28 cellular contexts compared by ENCODE assay signal in the genomic region with DNA sequence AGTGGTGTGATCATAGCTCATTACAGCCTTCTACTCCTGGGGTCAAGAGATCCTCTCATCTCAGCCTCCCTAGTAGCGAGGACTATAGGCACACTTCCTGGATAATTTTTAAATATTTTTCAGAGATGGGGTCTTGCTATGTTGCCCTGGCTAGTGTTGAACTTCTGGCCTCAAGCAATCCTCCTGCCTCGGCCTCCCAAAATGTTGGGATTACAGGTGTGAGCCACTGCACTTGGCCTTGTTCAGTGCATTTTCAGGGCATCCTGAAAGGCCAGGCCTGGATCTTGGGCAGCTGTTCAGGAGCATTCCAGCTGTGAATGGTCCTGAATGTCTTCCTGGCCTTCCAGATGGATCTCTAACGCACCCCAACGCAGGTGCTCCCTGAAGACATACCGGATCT.
DNase-seq lines count a peak whose midpoint lies in the region; ATAC-seq, FAIRE-seq and TF ChIP-seq lines count a peak whose summit lies in the region.
"Had no signal": no experiment of that assay in that cellular context is flagged by ENCODE, and none has a peak within 500 bp of the region (broad histone marks: within the 10 kb centered on the region; RNA-seq: fewer than 3 reads in every experiment).

No MANE protein-coding gene starts in this region.

- H3K4me3 ChIP-seq in K562, result no peak overlapping the region
- no peak overlapping the region for H3K4me3 ChIP-seq in prostate gland
- no peak overlapping the region for H3K4me3 ChIP-seq in CD8-positive, alpha-beta memory T cell (ENCODE audit: low read length)
- H3K4me3 ChIP-seq in breast epithelium, result no peak overlapping the region
- H3K4me3 ChIP-seq: psoas muscle, sigmoid colon, testis, uterus had no signal

- FAIRE-seq in K562 (lab: Jason Lieb, UNC), result no peak
- FAIRE-seq: endometrium, frontal cortex, GM18507 had no signal

- peaks cover 64% of the 10 kb centered on the region for H3K4me1 Mint-ChIP-seq in activated naive CD4-positive, alpha-beta T cell treated with anti-CD3 and anti-CD28 coated beads for 36 hours (ENCODE audit: low read depth)
- peaks cover 18 to 40% (median 26%) of the 10 kb centered on the region in 3 donors for H3K4me1 Mint-ChIP-seq in CD8-positive, alpha-beta memory T cell
- peaks cover 14 to 21% of the 10 kb centered on the region in 2 donors for H3K4me1 Mint-ChIP-seq in natural killer cell

- no peak for TF ChIP-seq EP300 in K562 (IDR thresholded peaks at IDR 0.05; ENCODE audit: low read length)

- CTCF ChIA-PET in activated naive CD4-positive, alpha-beta T cell treated with anti-CD3 and anti-CD28 coated beads for 36 hours (lab: Charles Lee), result interaction anchor here (1.2 kb wide), 1 partner anchor 23 kb away, joined by 3 read pairs; no protein-coding TSS in a partner anchor
- CTCF ChIA-PET in K562 (lab: Yijun Ruan, JAX; ENCODE audit: low intra/inter-chr PET ratio), result no interaction called here
- CTCF ChIA-PET in CD8-positive, alpha-beta memory T cell (lab: Charles Lee), result no interaction called here

- no peak overlapping the region for H3K9ac ChIP-seq in K562 (ENCODE audit: insufficient read depth in 1 of 2, low read depth in 2 of 2, low read length in 2 of 2)

- no peak overlapping the region for H3K4me2 ChIP-seq in K562 (ENCODE audit: insufficient read depth, low read length)

- H3K36me3 ChIP-seq in K562 (ENCODE audit: control insufficient read depth, insufficient read depth, low read length) (no peaks in the 10 kb centered on the region), prostate gland (no peaks in the 10 kb centered on the region), breast epithelium (no peaks in the 10 kb centered on the region)
- no peaks in the 10 kb centered on the region for H3K36me3 ChIP-seq in CD8-positive, alpha-beta memory T cell (ENCODE audit: insufficient read depth, low read length)
- H3K36me3 ChIP-seq: sigmoid colon, uterus had no signal

- intact Hi-C loops in activated naive CD4-positive, alpha-beta T cell treated with anti-CD3 and anti-CD28 coated beads for 36 hours (cut with micrococcal nuclease), result loop anchor here (5.0 kb wide), 1 partner anchor 96 kb away; a partner anchor contains a TSS
- intact Hi-C loops in K562 (cut with micrococcal nuclease) (no loop called here), prostate gland (cut with DNase I) (no loop called here), breast epithelium (cut with DNase I; ENCODE audit: low total_unique reads) (no loop called here), natural killer cell (cut with micrococcal nuclease) (no loop called here)

- H3K36me3 Mint-ChIP-seq in activated naive CD4-positive, alpha-beta T cell treated with anti-CD3 and anti-CD28 coated beads for 36 hours (ENCODE audit: low read depth), result peaks cover 10% of the 10 kb centered on the region
- peaks cover 0 to 4% (median 0%) of the 10 kb centered on the region in 3 donors for H3K36me3 Mint-ChIP-seq in CD8-positive, alpha-beta memory T cell
- H3K36me3 Mint-ChIP-seq in natural killer cell, result no peaks in the 10 kb centered on the region

- DNase-seq in activated naive CD4-positive, alpha-beta T cell treated with anti-CD3 and anti-CD28 coated beads for 36 hours, result no peak
- no peak for DNase-seq in activated naive CD4-positive, alpha-beta T cell (lab: John Stamatoyannopoulos, UW)
- DNase-seq in K562 (ENCODE audit: extremely low read depth in 1 of 4, low spot score in 3 of 4) (no peak), prostate gland (ENCODE audit: low spot score) (no peak), NOMO-1 treated with dmso at 0.1 percent for 144 hours (lab: John Stamatoyannopoulos, UW; ENCODE audit: unreplicated experiment) (no peak), breast epithelium (ENCODE audit: low spot score in 2 of 2) (no peak), natural killer cell (no peak)
- DNase-seq in CD8-positive, alpha-beta memory T cell, result no peak
- DNase-seq: activated B cell treated with CpG ODN at 0.5 μM for 24 hours; activated CD4-positive, alpha-beta T cell treated with anti-CD3 and anti-CD28 coated beads, Interleukin-2, amount 50 U/mL, for 4 hours; activated effector memory CD4-positive, alpha-beta T cell treated with Interleukin-2 at 50 U/mL for 16 hours; activated naive CD8-positive, alpha-beta T cell treated with anti-CD3 and anti-CD28 coated beads, Interleukin-2, amount 10 ng/mL, durations not matched to agents 7 days and 5 days; central memory CD4-positive, alpha-beta T cell; dermis blood vessel endothelial cell; DMS79 treated with DMSO at 0.1 percent for 48 hours; Kasumi-1; NCI-H146; psoas muscle; sigmoid colon; stimulated activated CD4-positive, alpha-beta T cell treated with anti-CD3 and anti-CD28 coated beads, Interleukin-15, amount 100 ng/mL, for 24 hours; stimulated activated naive CD4-positive, alpha-beta T cell treated with Interleukin-2 at 50 U/mL for 16 hours; testis; uterus had no signal

- no peaks in the 10 kb centered on the region for H3K79me2 ChIP-seq in K562 (ENCODE audit: control insufficient read depth, insufficient read depth, low read length)

- in situ Hi-C loops in K562 (cut with MboI), result no loop called here

- H3K9me3 ChIP-seq in K562 (replicated peaks; ENCODE audit: control insufficient read depth, insufficient read depth, low read depth, low read length), result no peaks in the 10 kb centered on the region
- no peaks in the 10 kb centered on the region for H3K9me3 ChIP-seq in prostate gland
- H3K9me3 ChIP-seq in CD8-positive, alpha-beta memory T cell (ENCODE audit: low read length), result no peaks in the 10 kb centered on the region
- no peaks in the 10 kb centered on the region for H3K9me3 ChIP-seq in breast epithelium
- H3K9me3 ChIP-seq: psoas muscle, sigmoid colon, testis, uterus had no signal

- no peaks in the 10 kb centered on the region for H3K9me1 ChIP-seq in K562 (ENCODE audit: control insufficient read depth, insufficient read depth, low read length)

- no TSS peak for BruUV-seq in K562 (replicated peaks; lab: Mats Ljungman, UMichigan)

- no peak for TF ChIP-seq POLR2A in K562 (conservative IDR thresholded peaks at IDR 0.05)
- TF ChIP-seq POLR2A in prostate gland (IDR thresholded peaks at IDR 0.05), result no peak
- TF ChIP-seq POLR2A in breast epithelium (IDR thresholded peaks at IDR 0.05), result no peak

- 11% methylated on average over 5 of the region's 5 CpGs for WGBS in K562 (ENCODE audit: insufficient coverage, low coverage, missing lambda C conversion rate)
- 92% methylated on average over 5 of the region's 5 CpGs for WGBS in prostate gland

- H3K4me1 ChIP-seq in K562 (replicated peaks in 1 of 2; ENCODE audit: control insufficient read depth in 2 of 2, insufficient read depth in 2 of 2, low read length in 2 of 2) (peaks cover 0 to 4% of the 10 kb centered on the region in 2 experiments; a peak in 4 of 5 replicates), prostate gland (replicated peaks) (no peaks in the 10 kb centered on the region), breast epithelium (peaks cover 0 to 9% of the 10 kb centered on the region in 2 donors)
- H3K4me1 ChIP-seq in CD8-positive, alpha-beta memory T cell (ENCODE audit: insufficient read depth, low read length), result peaks cover 16% of the 10 kb centered on the region
- H3K4me1 ChIP-seq: psoas muscle, testis, uterus had no signal

- no peak overlapping the region for H3K4me3 Mint-ChIP-seq in activated naive CD4-positive, alpha-beta T cell treated with anti-CD3 and anti-CD28 coated beads for 36 hours
- H3K4me3 Mint-ChIP-seq in CD8-positive, alpha-beta memory T cell, result no peak overlapping the region
- no peak overlapping the region for H3K4me3 Mint-ChIP-seq in natural killer cell
- H3K4me3 Mint-ChIP-seq: activated B cell treated with CpG ODN at 0.5 μM for 24 hours; activated naive CD8-positive, alpha-beta T cell treated with anti-CD3 and anti-CD28 coated beads, Interleukin-2, amount 10 ng/mL, durations not matched to agents 7 days and 5 days had no signal

- H3K27me3 Mint-ChIP-seq in activated naive CD4-positive, alpha-beta T cell treated with anti-CD3 and anti-CD28 coated beads for 36 hours (ENCODE audit: low read depth), result no peaks in the 10 kb centered on the region
- no peaks in the 10 kb centered on the region for H3K27me3 Mint-ChIP-seq in CD8-positive, alpha-beta memory T cell
- H3K27me3 Mint-ChIP-seq in natural killer cell (ENCODE audit: low read depth in 2 of 2), result no peaks in the 10 kb centered on the region
- H3K27me3 Mint-ChIP-seq: activated B cell treated with CpG ODN at 0.5 μM for 24 hours; activated naive CD8-positive, alpha-beta T cell treated with anti-CD3 and anti-CD28 coated beads, Interleukin-2, amount 10 ng/mL, durations not matched to agents 7 days and 5 days had no signal

- peak overlapping the region; percentile 91 for H3K27ac Mint-ChIP-seq in activated naive CD4-positive, alpha-beta T cell treated with anti-CD3 and anti-CD28 coated beads for 36 hours
- H3K27ac Mint-ChIP-seq in CD8-positive, alpha-beta memory T cell, result peak overlapping the region in 1 of 8 donors; percentile 52
- H3K27ac Mint-ChIP-seq in natural killer cell, result no peak overlapping the region
- H3K27ac Mint-ChIP-seq: activated naive CD8-positive, alpha-beta T cell treated with anti-CD3 and anti-CD28 coated beads, Interleukin-2, amount 10 ng/mL, durations not matched to agents 7 days and 5 days had no signal

- H2AFZ ChIP-seq in K562 (ENCODE audit: low read depth, low read length), result no peak overlapping the region

- H4K20me1 ChIP-seq in K562 (replicated peaks; ENCODE audit: control insufficient read depth, insufficient read depth, low read length), result no peaks in the 10 kb centered on the region; the same call in 1 of the 2 replicates

- POLR2A ChIA-PET in K562 (lab: Yijun Ruan, JAX), result no interaction called here
- POLR2A ChIA-PET in CD8-positive, alpha-beta memory T cell (lab: Charles Lee), result interaction anchor here (0.6 kb wide), 1 partner anchor 254 kb away, joined by 5 read pairs; no protein-coding TSS in a partner anchor

- H3K27me3 ChIP-seq in K562 (ENCODE audit: control insufficient read depth in 2 of 2, insufficient read depth in 2 of 2, low read length in 2 of 2) (peaks cover 10 to 28% of the 10 kb centered on the region in 2 experiments; a peak in 4 of 5 replicates), prostate gland (replicated peaks; ENCODE audit: insufficient read depth) (no peaks in the 10 kb centered on the region), breast epithelium (no peaks in the 10 kb centered on the region)
- no peaks in the 10 kb centered on the region for H3K27me3 ChIP-seq in CD8-positive, alpha-beta memory T cell (ENCODE audit: insufficient read depth, low read length, poor library complexity, severe bottlenecking)
- H3K27me3 ChIP-seq: sigmoid colon, testis, uterus had no signal

- H3K27ac ChIP-seq in K562 (ENCODE audit: extremely low read depth, low read depth, low read length), result no peak overlapping the region
- peak overlapping the region; percentile 13 to 22 for H3K27ac ChIP-seq in prostate gland
- no peak overlapping the region for H3K27ac ChIP-seq in CD8-positive, alpha-beta memory T cell (ENCODE audit: low read depth, low read length)
- H3K27ac ChIP-seq in breast epithelium, result peak overlapping the region in 1 of 2 donors; percentile 74
- H3K27ac ChIP-seq: HL-60, psoas muscle, sigmoid colon, testis, uterus had no signal

- no peak for TF ChIP-seq RAD21 in K562 (CRISPR knock-in tag; conservative IDR thresholded peaks at IDR 0.05 in 1 of 2, IDR thresholded peaks at IDR 0.05 in 1 of 2)

- ATAC-seq in K562 (no peak), natural killer cell (no peak)
- ATAC-seq: Right ventricle myocardium inferior had no signal

- H3K9me3 Mint-ChIP-seq in activated naive CD4-positive, alpha-beta T cell treated with anti-CD3 and anti-CD28 coated beads for 36 hours, result peaks cover 5% of the 10 kb centered on the region
- H3K9me3 Mint-ChIP-seq in CD8-positive, alpha-beta memory T cell, result no peaks in the 10 kb centered on the region
- no peaks in the 10 kb centered on the region for H3K9me3 Mint-ChIP-seq in natural killer cell

- TF ChIP-seq CTCF in K562 (IDR thresholded peaks at IDR 0.05 in 2 of 3, conservative IDR thresholded peaks at IDR 0.05 in 1 of 3; ENCODE audit: insufficient read depth in 2 of 3, low read depth in 1 of 3, low read length in 3 of 3), result no peak
- TF ChIP-seq CTCF in prostate gland (IDR thresholded peaks at IDR 0.05), result no peak
- no peak for TF ChIP-seq CTCF in breast epithelium (IDR thresholded peaks at IDR 0.05)
- TF ChIP-seq CTCF in natural killer cell (IDR thresholded peaks at IDR 0.05), result no peak

Comparison
In these comparisons a context has a peak if more than half of its experiments do, and no peak if none do; other contexts are left out.
1. H3K27ac ChIP-seq: peak in prostate gland (2 of 2); none in K562 (single experiment) and CD8-positive, alpha-beta memory T cell (single experiment).